ENCODE assay signal across 8 cellular contexts in the genomic region with DNA sequence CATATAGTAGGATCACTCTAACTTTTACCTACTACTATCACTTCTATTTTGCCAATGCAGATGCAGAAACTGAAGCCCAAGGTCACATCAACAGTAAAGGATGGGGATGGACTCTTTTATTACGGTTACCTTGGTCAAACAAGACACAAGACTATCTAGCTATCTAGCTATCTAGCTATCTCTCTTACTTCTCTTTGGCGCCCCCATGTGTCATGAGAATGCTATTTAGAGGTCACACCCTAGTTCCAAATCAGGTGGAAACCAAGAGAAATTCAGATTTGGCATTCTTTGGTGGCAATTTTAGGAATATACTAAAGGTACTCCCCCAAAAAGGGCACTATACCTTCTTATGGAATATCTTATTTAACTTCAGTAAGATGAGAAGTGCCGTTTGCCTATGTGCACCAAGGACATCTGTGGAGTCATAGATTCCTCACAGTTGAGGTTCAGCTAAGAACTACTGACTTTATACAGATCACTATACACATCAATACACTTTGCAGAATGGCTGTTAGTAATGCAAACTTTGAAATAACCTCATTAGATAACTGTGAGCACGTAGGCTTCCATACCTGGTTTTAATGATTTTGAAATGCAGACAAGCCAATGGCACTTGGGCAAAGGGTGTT. TPM values are rescaled to one million over a fixed set of nuclear protein-coding genes. Genes with fewer than 3 reads are reported as not detected.
A peak's percentile ranks its signal among the peaks of the same experiment; 100 is the strongest.
DNase-seq lines count a peak whose midpoint lies in the region; ATAC-seq, FAIRE-seq and TF ChIP-seq lines count a peak whose summit lies in the region.

No MANE protein-coding gene starts in this region.

- no peak overlapping the region for H3K4me3 Mint-ChIP-seq in activated CD8-positive, alpha-beta T cell treated with anti-CD3 and anti-CD28 coated beads, Interleukin-2, amount 10 ng/mL, durations not matched to agents 7 days and 5 days

- H3K27me3 Mint-ChIP-seq in activated CD8-positive, alpha-beta T cell treated with anti-CD3 and anti-CD28 coated beads, Interleukin-2, amount 10 ng/mL, durations not matched to agents 7 days and 5 days (ENCODE audit: low read depth), result peaks cover 26% of the 10 kb centered on the region

- CTCF ChIA-PET in activated CD8-positive, alpha-beta T cell treated with anti-CD3 and anti-CD28 coated beads, Interleukin-2, amount 10 ng/mL, durations not matched to agents 7 days and 5 days (lab: Charles Lee), result interaction anchor here (0.6 to 5.1 kb wide), 33 partner anchors 10 to 787 kb away, joined by 3 to 50 read pairs (median 5); no protein-coding TSS in a partner anchor

- peak; percentile 93 for TF ChIP-seq CTCF in D721Med (IDR thresholded peaks at IDR 0.05; ENCODE audit: insufficient read depth, missing control alignments)

- peaks cover 26% of the 10 kb centered on the region for H3K4me1 Mint-ChIP-seq in activated CD8-positive, alpha-beta T cell treated with anti-CD3 and anti-CD28 coated beads, Interleukin-2, amount 10 ng/mL, durations not matched to agents 7 days and 5 days (ENCODE audit: low read depth)

- no peak overlapping the region for H3K27ac Mint-ChIP-seq in activated CD8-positive, alpha-beta T cell treated with anti-CD3 and anti-CD28 coated beads, Interleukin-2, amount 10 ng/mL, durations not matched to agents 7 days and 5 days

- no peaks in the 10 kb centered on the region for H3K36me3 Mint-ChIP-seq in activated CD8-positive, alpha-beta T cell treated with anti-CD3 and anti-CD28 coated beads, Interleukin-2, amount 10 ng/mL, durations not matched to agents 7 days and 5 days (ENCODE audit: low read depth)

- ATAC-seq in GM21381 (IDR thresholded peaks at IDR 0.05; ENCODE audit: unreplicated experiment), result peak; percentile 60
- ATAC-seq in activated CD8-positive, alpha-beta T cell treated with anti-CD3 and anti-CD28 coated beads, Interleukin-2, amount 10 ng/mL, durations not matched to agents 7 days and 5 days, result peak; percentile 72
- no peak for ATAC-seq in GM18858 (IDR thresholded peaks at IDR 0.05; ENCODE audit: unreplicated experiment)

- peak; percentile 46 for DNase-seq in D721Med (ENCODE audit: insufficient read length, low spot score)
- peak; percentile 32 for DNase-seq in NCI-H2171 treated with DMSO at 0.1 percent for 48 hours (lab: John Stamatoyannopoulos, UW)
- DNase-seq in activated CD8-positive, alpha-beta T cell treated with anti-CD3 and anti-CD28 coated beads, Interleukin-2, amount 10 ng/mL, durations not matched to agents 7 days and 5 days, result peak; percentile 79
- peak in 36 of 42 donors; percentile 24 to 88 (median 60) for DNase-seq in head of caudate nucleus
- DNase-seq in stimulated activated CD4-positive, alpha-beta T cell treated with anti-CD3 and anti-CD28 coated beads, Interleukin-4, amount 100 ng/mL, for 1 hour, result peak; percentile 48
- no peak for DNase-seq in cortex of kidney (lab: John Stamatoyannopoulos, UW)

- intact Hi-C loops in head of caudate nucleus (cut with DNase I), result no loop called here

- POLR2A ChIA-PET in activated CD8-positive, alpha-beta T cell treated with anti-CD3 and anti-CD28 coated beads, Interleukin-2, amount 10 ng/mL, durations not matched to agents 7 days and 5 days (lab: Charles Lee), result interaction anchor here (0.7 kb wide), 1 partner anchor 377 kb away, joined by 3 read pairs; no protein-coding TSS in a partner anchor

- peak; percentile 78 for FAIRE-seq in D721Med (lab: Jason Lieb, UNC)

- no peaks in the 10 kb centered on the region for H3K9me3 Mint-ChIP-seq in activated CD8-positive, alpha-beta T cell treated with anti-CD3 and anti-CD28 coated beads, Interleukin-2, amount 10 ng/mL, durations not matched to agents 7 days and 5 days (ENCODE audit: insufficient read depth)

RNA-seq across cellular contexts. Expression of a gene that starts 6.7 kb away (rescaled TPM):
- total RNA-seq in activated CD8-positive, alpha-beta T cell treated with anti-CD3 and anti-CD28 coated beads, Interleukin-2, amount 10 ng/mL, durations not matched to agents 7 days and 5 days, result not detected
